7 cellular contexts compared by ENCODE assay signal in genomic region chr10:43417950-43418768, GRCh38. TPM values are rescaled to one million over a fixed set of nuclear protein-coding genes. Genes with fewer than 3 reads are reported as not detected.
A peak's percentile ranks its signal among the peaks of the same experiment; 100 is the strongest.
DNase-seq lines count a peak whose midpoint lies in the region; ATAC-seq and TF ChIP-seq lines count a peak whose summit lies in the region.

No MANE protein-coding gene starts in this region.

- peak; percentile 11 for TF ChIP-seq POLR2A in GM18951 (IDR thresholded peaks at IDR 0.05; ENCODE audit: extremely low read depth, insufficient read depth, insufficient read length)

- peak overlapping the region; percentile 90 for H3K27ac Mint-ChIP-seq in activated T-cell treated with anti-CD3 and anti-CD28 coated beads, Interleukin-2, amount 50 U/mL, for 72 hours

- H3K9me3 Mint-ChIP-seq in activated T-cell treated with anti-CD3 and anti-CD28 coated beads, Interleukin-2, amount 50 U/mL, for 72 hours, result no peaks in the 10 kb centered on the region

- peaks cover 1 to 7% of the 10 kb centered on the region in 2 donors for H3K36me3 Mint-ChIP-seq in activated T-cell treated with anti-CD3 and anti-CD28 coated beads, Interleukin-2, amount 50 U/mL, for 72 hours (ENCODE audit: insufficient read depth in 2 of 2)

- H3K27ac ChIP-seq in skin epidermis, result peak overlapping the region in 13 of 21 experiments; percentile 2 to 61 (median 42)

- H3K4me3 ChIP-seq in skin epidermis, result no peak overlapping the region

- no peaks in the 10 kb centered on the region for H3K27me3 Mint-ChIP-seq in activated T-cell treated with anti-CD3 and anti-CD28 coated beads, Interleukin-2, amount 50 U/mL, for 72 hours (ENCODE audit: low read depth)

- H3K4me3 Mint-ChIP-seq in activated T-cell treated with anti-CD3 and anti-CD28 coated beads, Interleukin-2, amount 50 U/mL, for 72 hours, result peak overlapping the region; percentile 64

- DNase-seq in Kasumi-1 (lab: John Stamatoyannopoulos, UW) (peak; percentile 100), NCI-H446 (lab: John Stamatoyannopoulos, UW) (no peak)
- peak; percentile 48 to 53 for DNase-seq in activated T-cell treated with anti-CD3 and anti-CD28 coated beads, Interleukin-2, amount 50 U/mL, for 72 hours

- peaks cover 50% of the 10 kb centered on the region for H3K4me1 Mint-ChIP-seq in activated T-cell treated with anti-CD3 and anti-CD28 coated beads, Interleukin-2, amount 50 U/mL, for 72 hours (ENCODE audit: low read depth)

- ATAC-seq in activated T-cell treated with anti-CD3 and anti-CD28 coated beads, Interleukin-2, amount 50 U/mL, for 72 hours (replicated peaks in 1 of 2), result peak; percentile 31 to 45
- ATAC-seq in HG02884 (IDR thresholded peaks at IDR 0.05; ENCODE audit: unreplicated experiment) (no peak), HG03280 (IDR thresholded peaks at IDR 0.05; ENCODE audit: unreplicated experiment) (no peak)

- in situ Hi-C loops in GM18951 (cut with MboI; ENCODE audit: low sequenced_read_pairs, unreplicated experiment), result no loop called here

RNA-seq across cellular contexts. Expression of gene HNRNPF, which starts 9.2 kb away (rescaled TPM):
- total RNA-seq in activated T-cell treated with anti-CD3 and anti-CD28 coated beads, Interleukin-2, amount 50 U/mL, for 72 hours, result 100 to 1,000 TPM; 412 to 475 TPM

RNA-seq across cellular contexts. Expression of gene ZNF487, which starts 18.8 kb away (rescaled TPM):
- total RNA-seq in activated T-cell treated with anti-CD3 and anti-CD28 coated beads, Interleukin-2, amount 50 U/mL, for 72 hours, result 1 to 10 TPM; 2.9 to 3.6 TPM

RNA-seq across cellular contexts. Expression of gene FXYD4, which starts 46.7 kb away (rescaled TPM):
- total RNA-seq in activated T-cell treated with anti-CD3 and anti-CD28 coated beads, Interleukin-2, amount 50 U/mL, for 72 hours, result not detected

Comparison
In these comparisons a context has a peak if more than half of its experiments do, and no peak if none do; other contexts are left out.
1. DNase-seq: peak in Kasumi-1 (2 of 2) and activated T-cell treated with anti-CD3 and anti-CD28 coated beads, Interleukin-2, amount 50 U/mL, for 72 hours (2 of 2); none in NCI-H446 (0 of 2).
2. ATAC-seq: peak in activated T-cell treated with anti-CD3 and anti-CD28 coated beads, Interleukin-2, amount 50 U/mL, for 72 hours (2 of 2); none in HG02884 (single experiment) and HG03280 (single experiment).